In genomic region chr15:43821505-43821904, GRCh38 we compare ENCODE assay signal across 18 cellular contexts. TPM values are rescaled to one million over a fixed set of nuclear protein-coding genes. Genes with fewer than 3 reads are reported as not detected.
DNase-seq lines count a peak whose midpoint lies in the region; ATAC-seq, FAIRE-seq and TF ChIP-seq lines count a peak whose summit lies in the region.
"Had no signal": no experiment of that assay in that cellular context is flagged by ENCODE, and none has a peak within 500 bp of the region (broad histone marks: within the 10 kb centered on the region; RNA-seq: fewer than 3 reads in every experiment).

No MANE protein-coding gene starts in this region.

- H3K4me1 Mint-ChIP-seq in activated CD4-positive, alpha-beta T cell treated with anti-CD3 and anti-CD28 coated beads, Interleukin-2, amount 10 ng/mL, durations not matched to agents 24 days and 14 days = peaks cover 29% of the 10 kb centered on the region
- H3K4me1 Mint-ChIP-seq in nephron progenitor cell = peaks cover 14% of the 10 kb centered on the region

- H2AFZ ChIP-seq in Loucy (ENCODE audit: low read length) (no peak overlapping the region), GM12878 (ENCODE audit: control insufficient read depth, low read depth, low read length) (no peak overlapping the region)

- 84% methylated on average over 3 of the region's 3 CpGs for WGBS in GM12878 (ENCODE audit: insufficient coverage, insufficient replicate concordance, low lambda C conversion rate, missing lambda C conversion rate)

- no peak for TF ChIP-seq EP300 in GM12878 (IDR thresholded peaks at IDR 0.05; ENCODE audit: borderline replicate concordance in 1 of 2, control insufficient read depth in 1 of 2, low read depth in 2 of 2, low read length in 2 of 2)

- H3K27me3 Mint-ChIP-seq in activated CD4-positive, alpha-beta T cell treated with anti-CD3 and anti-CD28 coated beads, Interleukin-2, amount 10 ng/mL, durations not matched to agents 24 days and 14 days = no peaks in the 10 kb centered on the region
- peaks cover 5% of the 10 kb centered on the region for H3K27me3 Mint-ChIP-seq in nephron progenitor cell (ENCODE audit: low read depth, poor library complexity)

- peaks cover 21% of the 10 kb centered on the region for H3K36me3 Mint-ChIP-seq in activated CD4-positive, alpha-beta T cell treated with anti-CD3 and anti-CD28 coated beads, Interleukin-2, amount 10 ng/mL, durations not matched to agents 24 days and 14 days (ENCODE audit: low read depth)
- peaks cover 46% of the 10 kb centered on the region for H3K36me3 Mint-ChIP-seq in nephron progenitor cell (ENCODE audit: low read depth)

- H3K4me1 ChIP-seq in Loucy (ENCODE audit: insufficient read depth, low read length, poor library complexity, severe bottlenecking) = peaks cover 41% of the 10 kb centered on the region
- H3K4me1 ChIP-seq in GM12878 (ENCODE audit: control insufficient read depth, insufficient read depth, low read length) = peaks cover 10% of the 10 kb centered on the region; the same call in 1 of the 2 replicates
- H3K4me1 ChIP-seq in tibial artery = peaks cover 4 to 38% (median 24%) of the 10 kb centered on the region in 4 donors

- H3K4me2 ChIP-seq in Loucy (ENCODE audit: low read depth, low read length, poor library complexity, severe bottlenecking) (peak overlapping the region; percentile 56), GM12878 (ENCODE audit: control insufficient read depth, insufficient read depth) (peak overlapping the region; percentile 77)

- no peak for TF ChIP-seq POLR2A in GM12878 (IDR thresholded peaks at IDR 0.05; ENCODE audit: low read depth, low read length)

- H3K9me3 Mint-ChIP-seq in activated CD4-positive, alpha-beta T cell treated with anti-CD3 and anti-CD28 coated beads, Interleukin-2, amount 10 ng/mL, durations not matched to agents 24 days and 14 days = peaks cover 5% of the 10 kb centered on the region
- H3K9me3 Mint-ChIP-seq in nephron progenitor cell = peaks cover 20% of the 10 kb centered on the region

- H3K27ac ChIP-seq in GM12878 (ENCODE audit: control insufficient read depth, insufficient read depth) (no peak overlapping the region), tibial artery (no peak overlapping the region)
- H3K27ac ChIP-seq: heart left ventricle had no signal

- TF ChIP-seq CTCF in Loucy (conservative IDR thresholded peaks at IDR 0.05; ENCODE audit: low read length) = no peak
- TF ChIP-seq CTCF in GM12878 (IDR thresholded peaks at IDR 0.05 in 2 of 3, conservative IDR thresholded peaks at IDR 0.05 in 1 of 3; ENCODE audit: control insufficient read depth in 2 of 3, extremely low read depth in 1 of 3, insufficient read depth in 1 of 3, low read depth in 3 of 3, low read length in 3 of 3) = no peak
- TF ChIP-seq CTCF in nephron progenitor cell (IDR thresholded peaks at IDR 0.05) = no peak
- no peak for TF ChIP-seq CTCF in tibial artery (IDR thresholded peaks at IDR 0.05)

- BruUV-seq in GM12878 (replicated peaks; lab: Mats Ljungman, UMichigan) = no TSS peak

- ATAC-seq in GM12878 (no peak), GM19324 (IDR thresholded peaks at IDR 0.05; ENCODE audit: low FRiP score, unreplicated experiment) (no peak)
- ATAC-seq: heart left ventricle had no signal

- no peaks in the 10 kb centered on the region for H3K9me2 ChIP-seq in Loucy (replicated peaks; ENCODE audit: low read depth, low read length)

- H3K79me2 ChIP-seq in Loucy (ENCODE audit: insufficient read depth, low read length) (peaks cover 78% of the 10 kb centered on the region), GM12878 (ENCODE audit: control insufficient read depth, insufficient read depth, low read length) (peaks cover 64% of the 10 kb centered on the region)

- CTCF ChIA-PET in GM12878 (lab: Yijun Ruan, JAX) = interaction anchor here (1.0 to 1.8 kb wide), 4 partner anchors 11 to 48 kb away, joined by 3 to 7 read pairs (median 4); partner anchors contain the start of gene ELL3

- TF ChIP-seq RAD21 in GM12878 (IDR thresholded peaks at IDR 0.05; ENCODE audit: insufficient read depth, low read depth, low read length) = no peak

- H3K27me3 ChIP-seq in Loucy (ENCODE audit: insufficient read depth, low read length, poor library complexity, severe bottlenecking) (no peaks in the 10 kb centered on the region), GM12878 (replicated peaks in 1 of 2; ENCODE audit: control insufficient read depth in 2 of 2, insufficient read depth in 2 of 2, low read length in 1 of 2) (no peaks in the 10 kb centered on the region), tibial artery (no peaks in the 10 kb centered on the region)
- H3K27me3 ChIP-seq: heart left ventricle had no signal

- POLR2A ChIA-PET in GM12878 (lab: Charles Lee) = interaction anchor here (0.6 to 6.3 kb wide), 7 partner anchors 10 to 72 kb away, joined by 3 to 74 read pairs (median 5); partner anchors contain the start of gene ELL3

- H3K36me3 ChIP-seq in Loucy (ENCODE audit: insufficient read depth, low read length) (peaks cover 14% of the 10 kb centered on the region; the same call in 1 of the 2 replicates), GM12878 (ENCODE audit: control insufficient read depth in 2 of 2, insufficient read depth in 2 of 2, low read length in 1 of 2) (peaks cover 0 to 6% of the 10 kb centered on the region in 2 experiments; a peak in 2 of 4 replicates), tibial artery (peaks cover 5 to 24% (median 11%) of the 10 kb centered on the region in 3 donors)

- H3K9ac ChIP-seq in Loucy (ENCODE audit: low read depth, low read length, poor library complexity, severe bottlenecking) = peak overlapping the region; percentile 64
- H3K9ac ChIP-seq in GM12878 (ENCODE audit: control insufficient read depth, insufficient read depth, low read length) = no peak overlapping the region

- H3K4me3 Mint-ChIP-seq in activated CD4-positive, alpha-beta T cell treated with anti-CD3 and anti-CD28 coated beads, Interleukin-2, amount 10 ng/mL, durations not matched to agents 24 days and 14 days = peak overlapping the region; percentile 51
- peak overlapping the region; percentile 35 for H3K4me3 Mint-ChIP-seq in nephron progenitor cell

- in situ Hi-C loops in GM12878 (cut with MboI) = no loop called here

- H3K4me3 ChIP-seq in Loucy (ENCODE audit: low read length, poor library complexity, severe bottlenecking) (peak overlapping the region; percentile 55), GM12878 (no peak overlapping the region), tibial artery (no peak overlapping the region)
- H3K4me3 ChIP-seq: heart left ventricle had no signal

- H4K20me1 ChIP-seq in Loucy (ENCODE audit: insufficient read depth, low read length, poor library complexity, severe bottlenecking) (peaks cover 27% of the 10 kb centered on the region), GM12878 (ENCODE audit: control insufficient read depth, insufficient read depth) (no peaks in the 10 kb centered on the region)

- no peaks in the 10 kb centered on the region for H3K9me3 ChIP-seq in Loucy (ENCODE audit: insufficient read depth, low read depth, low read length)
- no peaks in the 10 kb centered on the region for H3K9me3 ChIP-seq in GM12878 (replicated peaks; ENCODE audit: control insufficient read depth, insufficient read depth, low read length)
- no peaks in the 10 kb centered on the region for H3K9me3 ChIP-seq in tibial artery
- H3K9me3 ChIP-seq: heart left ventricle had no signal

- SMC1A ChIA-PET in GM12878 (lab: Charles Lee; ENCODE audit: uncharacterized antibody, unreplicated experiment) = interaction anchor here (1.1 to 4.3 kb wide), 4 partner anchors 9 to 29 kb away, joined by 3 to 35 read pairs (median 11); partner anchors contain the start of genes HYPK, SERF2 and SERINC4

- no peaks in the 10 kb centered on the region for H3F3A ChIP-seq in Loucy (ENCODE audit: low read depth)

- H3K27ac Mint-ChIP-seq in activated CD4-positive, alpha-beta T cell treated with anti-CD3 and anti-CD28 coated beads, Interleukin-2, amount 10 ng/mL, durations not matched to agents 24 days and 14 days = peak overlapping the region; percentile 61
- no peak overlapping the region for H3K27ac Mint-ChIP-seq in nephron progenitor cell

- DNase-seq in activated CD4-positive, alpha-beta T cell treated with anti-CD3 and anti-CD28 coated beads, Interleukin-2, amount 10 ng/mL, durations not matched to agents 24 days and 14 days = no peak
- DNase-seq in activated CD4-positive, alpha-beta T cell treated with anti-CD3 and anti-CD28 coated beads, Interleukin-2, amount 50 U/mL, for 48 hours = no peak
- no peak for DNase-seq in GM12878 (ENCODE audit: low read depth, low spot score)
- no peak for DNase-seq in nephron progenitor cell
- DNase-seq in RPMI8226 = no peak
- DNase-seq in tibial artery = no peak
- DNase-seq: heart left ventricle; kidney glomerular epithelial cell; NCI-H2081 treated with DMSO at 0.1 percent for 48 hours; NCI-H748 treated with DMSO at 0.1 percent for 48 hours; stimulated activated CD4-positive, alpha-beta T cell treated with anti-CD3 and anti-CD28 coated beads, Interleukin-2, amount 100 ng/mL, for 24 hours had no signal

- no peak for FAIRE-seq in GM12878 (lab: Jason Lieb, UNC)
- FAIRE-seq: colon, D721Med, GM18507, TTC549 had no signal

- intact Hi-C loops in activated CD4-positive, alpha-beta T cell treated with anti-CD3 and anti-CD28 coated beads, Interleukin-2, amount 10 ng/mL, durations not matched to agents 24 days and 14 days (cut with micrococcal nuclease) = loop anchor here (10.0 kb wide), 2 partner anchors 723 to 903 kb away; no protein-coding TSS in a partner anchor
- intact Hi-C loops in GM12878 (cut with micrococcal nuclease; ENCODE audit: unreplicated experiment) = no loop called here
- intact Hi-C loops in tibial artery (cut with DNase I; ENCODE audit: low total_unique reads) = no loop called here

- RAD21 ChIA-PET in GM12878 (lab: Charles Lee; ENCODE audit: unreplicated experiment) = interaction anchor here (1.0 to 2.0 kb wide), 4 partner anchors 12 to 45 kb away, joined by 3 to 6 read pairs (median 4); partner anchors contain the start of genes ELL3, HYPK and SERINC4

RNA-seq across cellular contexts. Expression of gene MFAP1, which starts 3.0 kb away (rescaled TPM):
- total RNA-seq in activated CD4-positive, alpha-beta T cell treated with anti-CD3 and anti-CD28 coated beads, Interleukin-2, amount 10 ng/mL, durations not matched to agents 24 days and 14 days = 49.3 and 51.3 TPM in 2 replicates
- 23.9 and 25.1 TPM in 2 replicates for total RNA-seq in GM12878 (2013; cell fraction: nucleolus; rRNA removed)
- total RNA-seq in GM12878 (2014; rRNA removed) (24.5 and 33.1 TPM in 2 replicates), GM12878 (2014; rRNA removed; fragmentation: Illumina TruSeq; extraction: Trizol) (61.5 and 66.1 TPM in 2 replicates), GM12878 (2021) (35.8 and 37.0 TPM in 2 replicates)
- 31.1 TPM for polyA plus RNA-seq in GM12878 (2011; ENCODE audit: low read depth)
- polyA plus RNA-seq in GM12878 (2011; rRNA removed) (43.1 and 57.9 TPM in 2 replicates), GM12878 (2014; fragmentation: Illumina TruSeq; extraction: Trizol) (67.3 and 72.4 TPM in 2 replicates), GM12878 (2014; fragmentation: Nextera tagmentation; extraction: Ambion mirVana) (10 to 100 TPM; 34.9 to 51.6 TPM), GM12878 (2014; rRNA removed) (23.9 and 33.0 TPM in 2 replicates), GM12878 (2016; fragmentation: Nextera tagmentation; extraction: Ambion mirVana) (10 to 100 TPM; 54.8 to 58.6 TPM)
- polyA plus RNA-seq in GM12878 (2011; cell fraction: cytosol; rRNA removed) = 26.9 and 28.4 TPM in 2 replicates
- polyA plus RNA-seq in GM12878 (2011; cell fraction: nucleus; rRNA removed) = 20.4 and 30.3 TPM in 2 replicates
- 31.3 and 39.7 TPM in 2 replicates for polyA plus RNA-seq in GM12878 (2012)
- polyA minus RNA-seq in GM12878 (2011; rRNA and poly(A)+ RNA removed) = 29.1 and 30.1 TPM in 2 replicates
- polyA minus RNA-seq in GM12878 (2011; cell fraction: cytosol; rRNA and poly(A)+ RNA removed) = 11.0 and 18.3 TPM in 2 replicates
- 8.5 and 13.1 TPM in 2 replicates for polyA minus RNA-seq in GM12878 (2011; cell fraction: nucleus; rRNA and poly(A)+ RNA removed)

RNA-seq across cellular contexts. Expression of gene WDR76, which starts 5.3 kb away (rescaled TPM):
- total RNA-seq in activated CD4-positive, alpha-beta T cell treated with anti-CD3 and anti-CD28 coated beads, Interleukin-2, amount 10 ng/mL, durations not matched to agents 24 days and 14 days = 76.6 and 80.4 TPM in 2 replicates
- total RNA-seq in GM12878 (2013; cell fraction: nucleolus; rRNA removed) = 55.7 and 69.0 TPM in 2 replicates
- total RNA-seq in GM12878 (2014; rRNA removed) (41.9 and 49.5 TPM in 2 replicates), GM12878 (2014; rRNA removed; fragmentation: Illumina TruSeq; extraction: Trizol) (59.7 and 63.2 TPM in 2 replicates), GM12878 (2021) (43.0 and 46.7 TPM in 2 replicates)
- 7.9 TPM for polyA plus RNA-seq in GM12878 (2011; ENCODE audit: low read depth)
- polyA plus RNA-seq in GM12878 (2011; rRNA removed) (30.3 and 39.2 TPM in 2 replicates), GM12878 (2014; fragmentation: Illumina TruSeq; extraction: Trizol) (58.3 and 74.3 TPM in 2 replicates), GM12878 (2014; fragmentation: Nextera tagmentation; extraction: Ambion mirVana) (10 to 100 TPM in 1 of 2 experiments, 1 to 10 TPM in 1; 8.0 to 20.9 TPM), GM12878 (2014; rRNA removed) (28.3 and 38.8 TPM in 2 replicates), GM12878 (2016; fragmentation: Nextera tagmentation; extraction: Ambion mirVana) (10 to 100 TPM; 22.0 to 27.4 TPM)
- polyA plus RNA-seq in GM12878 (2011; cell fraction: cytosol; rRNA removed) = 14.3 and 16.0 TPM in 2 replicates
- 11.8 and 18.0 TPM in 2 replicates for polyA plus RNA-seq in GM12878 (2011; cell fraction: nucleus; rRNA removed)
- 12.3 and 16.4 TPM in 2 replicates for polyA plus RNA-seq in GM12878 (2012)
- polyA minus RNA-seq in GM12878 (2011; rRNA and poly(A)+ RNA removed) = 28.0 and 28.6 TPM in 2 replicates
- 12.7 and 15.3 TPM in 2 replicates for polyA minus RNA-seq in GM12878 (2011; cell fraction: cytosol; rRNA and poly(A)+ RNA removed)
- polyA minus RNA-seq in GM12878 (2011; cell fraction: nucleus; rRNA and poly(A)+ RNA removed) = 7.5 and 9.0 TPM in 2 replicates

RNA-seq across cellular contexts. Expression of gene HYPK, which starts 21.1 kb away (rescaled TPM):
- total RNA-seq in activated CD4-positive, alpha-beta T cell treated with anti-CD3 and anti-CD28 coated beads, Interleukin-2, amount 10 ng/mL, durations not matched to agents 24 days and 14 days = 20.3 and 33.8 TPM in 2 replicates
- 49.7 and 51.0 TPM in 2 replicates for total RNA-seq in GM12878 (2013; cell fraction: nucleolus; rRNA removed)
- 11.9 and 13.6 TPM in 2 replicates for total RNA-seq in GM12878 (2014; rRNA removed)
- 8.0 and 9.7 TPM in 2 replicates for total RNA-seq in GM12878 (2014; rRNA removed; fragmentation: Illumina TruSeq; extraction: Trizol)
- total RNA-seq in GM12878 (2021) = 16.4 and 17.2 TPM in 2 replicates
- polyA plus RNA-seq in GM12878 (2011; ENCODE audit: low read depth) = 16.2 TPM
- 16.2 and 17.9 TPM in 2 replicates for polyA plus RNA-seq in GM12878 (2011; rRNA removed)
- 5.1 and 5.5 TPM in 2 replicates for polyA plus RNA-seq in GM12878 (2011; cell fraction: cytosol; rRNA removed)
- 18.6 and 20.8 TPM in 2 replicates for polyA plus RNA-seq in GM12878 (2011; cell fraction: nucleus; rRNA removed)
- polyA plus RNA-seq in GM12878 (2012) = 5.7 and 13.1 TPM in 2 replicates
- polyA plus RNA-seq in GM12878 (2014; fragmentation: Illumina TruSeq; extraction: Trizol) = 12.6 and 28.2 TPM in 2 replicates
- 10 to 100 TPM in 1 of 2 experiments, 1 to 10 TPM in 1; 8.6 to 11.0 TPM for polyA plus RNA-seq in GM12878 (2014; fragmentation: Nextera tagmentation; extraction: Ambion mirVana)
- polyA plus RNA-seq in GM12878 (2014; rRNA removed) = 20.3 and 23.3 TPM in 2 replicates
- 10 to 100 TPM; 35.2 to 38.4 TPM for polyA plus RNA-seq in GM12878 (2016; fragmentation: Nextera tagmentation; extraction: Ambion mirVana)
- polyA minus RNA-seq in GM12878 (2011; rRNA and poly(A)+ RNA removed) = 8.0 and 8.6 TPM in 2 replicates
- 2.5 and 10.2 TPM in 2 replicates for polyA minus RNA-seq in GM12878 (2011; cell fraction: cytosol; rRNA and poly(A)+ RNA removed)
- 10.3 and 12.4 TPM in 2 replicates for polyA minus RNA-seq in GM12878 (2011; cell fraction: nucleus; rRNA and poly(A)+ RNA removed)

RNA-seq across cellular contexts. Expression of gene SERINC4, which starts 21.5 kb away (rescaled TPM):
- total RNA-seq in activated CD4-positive, alpha-beta T cell treated with anti-CD3 and anti-CD28 coated beads, Interleukin-2, amount 10 ng/mL, durations not matched to agents 24 days and 14 days = 0.28 and 0.33 TPM in 2 replicates
- total RNA-seq in GM12878 (2013; cell fraction: nucleolus; rRNA removed) = 0.92 and 1.0 TPM in 2 replicates
- total RNA-seq in GM12878 (2014; rRNA removed) (0.06 and 0.11 TPM in 2 replicates), GM12878 (2014; rRNA removed; fragmentation: Illumina TruSeq; extraction: Trizol) (0.18 and 0.31 TPM in 2 replicates), GM12878 (2021) (0.13 and 0.15 TPM in 2 replicates)
- 2.3 TPM for polyA plus RNA-seq in GM12878 (2011; ENCODE audit: low read depth)
- polyA plus RNA-seq in GM12878 (2011; rRNA removed) (0.78 and 0.96 TPM in 2 replicates), GM12878 (2014; fragmentation: Illumina TruSeq; extraction: Trizol) (0.26 and 1.1 TPM in 2 replicates), GM12878 (2014; fragmentation: Nextera tagmentation; extraction: Ambion mirVana) (under 1 TPM; 0.16 to 0.26 TPM), GM12878 (2014; rRNA removed) (0.06 and 0.26 TPM in 2 replicates), GM12878 (2016; fragmentation: Nextera tagmentation; extraction: Ambion mirVana) (under 1 TPM in 1 of 2 experiments, not detected in 1; 0.21 TPM)
- polyA plus RNA-seq in GM12878 (2011; cell fraction: cytosol; rRNA removed) = 1.0 and 1.2 TPM in 2 replicates
- 0.92 and 1.7 TPM in 2 replicates for polyA plus RNA-seq in GM12878 (2011; cell fraction: nucleus; rRNA removed)
- 0.10 TPM in 1 of 2 replicates, not detected in the other for polyA plus RNA-seq in GM12878 (2012)
- 0.95 and 1.4 TPM in 2 replicates for polyA minus RNA-seq in GM12878 (2011; rRNA and poly(A)+ RNA removed)
- polyA minus RNA-seq in GM12878 (2011; cell fraction: cytosol; rRNA and poly(A)+ RNA removed) = 0.94 TPM in 1 of 2 replicates, not detected in the other
- 0.24 and 0.77 TPM in 2 replicates for polyA minus RNA-seq in GM12878 (2011; cell fraction: nucleus; rRNA and poly(A)+ RNA removed)
- total RNA-seq: A673 had no signal

RNA-seq across cellular contexts. Expression of gene SERF2, which starts 29.4 kb away (rescaled TPM):
- 524 TPM in 2 replicates for total RNA-seq in activated CD4-positive, alpha-beta T cell treated with anti-CD3 and anti-CD28 coated beads, Interleukin-2, amount 10 ng/mL, durations not matched to agents 24 days and 14 days
- total RNA-seq in GM12878 (2013; cell fraction: nucleolus; rRNA removed) = 275 and 286 TPM in 2 replicates
- 464 and 511 TPM in 2 replicates for total RNA-seq in GM12878 (2014; rRNA removed)
- total RNA-seq in GM12878 (2014; rRNA removed; fragmentation: Illumina TruSeq; extraction: Trizol) = 502 and 521 TPM in 2 replicates
- 905 and 909 TPM in 2 replicates for total RNA-seq in GM12878 (2021)
- polyA plus RNA-seq in GM12878 (2011; ENCODE audit: low read depth) = 1,456 TPM
- 480 and 731 TPM in 2 replicates for polyA plus RNA-seq in GM12878 (2011; rRNA removed)
- polyA plus RNA-seq in GM12878 (2011; cell fraction: cytosol; rRNA removed) = 1,369 and 1,576 TPM in 2 replicates
- polyA plus RNA-seq in GM12878 (2011; cell fraction: nucleus; rRNA removed) = 749 and 909 TPM in 2 replicates
- polyA plus RNA-seq in GM12878 (2012) = 1,320 and 1,529 TPM in 2 replicates
- polyA plus RNA-seq in GM12878 (2014; fragmentation: Illumina TruSeq; extraction: Trizol) = 347 and 1,122 TPM in 2 replicates
- polyA plus RNA-seq in GM12878 (2014; fragmentation: Nextera tagmentation; extraction: Ambion mirVana) = 1,000 to 10,000 TPM; 4,056 to 4,159 TPM
- 824 and 883 TPM in 2 replicates for polyA plus RNA-seq in GM12878 (2014; rRNA removed)
- 1,000 to 10,000 TPM; 1,845 to 1,938 TPM for polyA plus RNA-seq in GM12878 (2016; fragmentation: Nextera tagmentation; extraction: Ambion mirVana)
- 204 and 377 TPM in 2 replicates for polyA minus RNA-seq in GM12878 (2011; rRNA and poly(A)+ RNA removed)
- 120 and 135 TPM in 2 replicates for polyA minus RNA-seq in GM12878 (2011; cell fraction: cytosol; rRNA and poly(A)+ RNA removed)
- 95.4 and 125 TPM in 2 replicates for polyA minus RNA-seq in GM12878 (2011; cell fraction: nucleus; rRNA and poly(A)+ RNA removed)
